ENCODE assay signal across 23 cellular contexts in the genomic region with DNA sequence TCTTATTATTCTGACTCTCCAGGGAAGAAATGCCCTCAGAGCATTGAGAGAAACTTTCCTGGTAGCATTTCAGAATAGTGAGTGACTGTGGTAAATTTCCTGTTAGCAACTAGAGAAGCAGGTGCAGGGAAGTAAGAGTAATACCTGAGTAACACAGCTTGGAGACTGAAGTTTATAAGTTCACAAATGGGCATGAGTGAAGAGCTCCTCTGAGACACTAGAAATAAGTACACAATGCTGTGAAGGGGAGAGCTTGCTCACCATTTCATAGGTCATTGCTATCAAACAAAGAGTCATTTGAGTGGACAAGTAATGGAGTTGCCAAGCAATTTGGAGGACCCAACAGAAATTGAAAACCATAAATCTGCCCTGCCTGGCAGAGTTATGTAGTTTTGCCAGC.
"Had no signal": no experiment of that assay in that cellular context is flagged by ENCODE, and none has a peak within 500 bp of the region (broad histone marks: within the 10 kb centered on the region; RNA-seq: fewer than 3 reads in every experiment).

No MANE protein-coding gene starts in this region.

- H3K27ac ChIP-seq: pancreas, psoas muscle, right atrium auricular region, spleen, thoracic aorta, vagina had no signal

- H3K9me3 Mint-ChIP-seq: type B pancreatic cell had no signal

- H3K36me3 ChIP-seq: pancreas, right atrium auricular region, spleen, thoracic aorta, vagina had no signal

- H3K27ac Mint-ChIP-seq: activated naive CD4-positive, alpha-beta T cell treated with anti-CD3 and anti-CD28 coated beads, Interleukin-2, amount 50 U/mL, for 72 hours; activated T-helper 17 cell treated with anti-CD3 and anti-CD28 coated beads, Interleukin-2, amount 50 U/mL, for 72 hours; brain; memory B cell; nephron progenitor cell; type B pancreatic cell had no signal

- H3K4me1 ChIP-seq: pancreas, psoas muscle, right atrium auricular region, spleen, vagina had no signal

- H3K27me3 Mint-ChIP-seq: activated T-helper 17 cell treated with anti-CD3 and anti-CD28 coated beads, Interleukin-2, amount 50 U/mL, for 72 hours; memory B cell; type B pancreatic cell had no signal

- H3K4me1 Mint-ChIP-seq: activated T-helper 17 cell treated with anti-CD3 and anti-CD28 coated beads, Interleukin-2, amount 50 U/mL, for 72 hours; brain; memory B cell had no signal

- H3K9me3 ChIP-seq: pancreas, psoas muscle, thoracic aorta, vagina had no signal

- H3K27me3 ChIP-seq: pancreas, right atrium auricular region, spleen, vagina had no signal

- DNase-seq: activated CD4-positive, alpha-beta T cell treated with anti-CD3 and anti-CD28 coated beads for 1 hour; activated CD4-positive, alpha-beta T cell treated with anti-CD3 and anti-CD28 coated beads, Interleukin-2, amount 50 U/mL, for 1 hour; activated T-cell treated with anti-CD3 and anti-CD28 coated beads, Interleukin-2, amount 50 U/mL, for 1 hour; aorta; dermis blood vessel endothelial cell; effector memory CD4-positive, alpha-beta T cell; hippocampal formation; kidney glomerular epithelial cell; left ventricle myocardium superior; nephron progenitor cell; pancreas; psoas muscle; spleen; stimulated activated CD4-positive, alpha-beta T cell treated with anti-CD3 and anti-CD28 coated beads, Interleukin-4, amount 100 ng/mL, for 1 hour; stimulated activated naive CD4-positive, alpha-beta T cell treated with Interleukin-2 at 50 U/mL for 16 hours had no signal

- H3K36me3 Mint-ChIP-seq: brain, memory B cell, type B pancreatic cell had no signal

- H3K4me3 ChIP-seq: pancreas, psoas muscle, right atrium auricular region, spleen, thoracic aorta, vagina had no signal

- H3K4me3 Mint-ChIP-seq: activated T-helper 17 cell treated with anti-CD3 and anti-CD28 coated beads, Interleukin-2, amount 50 U/mL, for 72 hours; brain; memory B cell; nephron progenitor cell; type B pancreatic cell had no signal
